ENCODE assay signal across 8 cellular contexts in genomic region chrX:19343462-19344206, GRCh38. TPM values are rescaled to one million over a fixed set of nuclear protein-coding genes. Genes with fewer than 3 reads are reported as not detected.
A peak's percentile ranks its signal among the peaks of the same experiment; 100 is the strongest.
DNase-seq lines count a peak whose midpoint lies in the region; TF ChIP-seq lines count a peak whose summit lies in the region.

TSS of gene PDHA1 (plus strand) at chrX:19343927. CDS start at chrX:19344038, 111 bp downstream.

- no peak for TF ChIP-seq CTCF in GM20000 (IDR thresholded peaks at IDR 0.05; ENCODE audit: extremely low read depth, missing control alignments)

- DNase-seq in CMK (ENCODE audit: low read depth) (peak; percentile 40), GM20000 (ENCODE audit: low spot score) (peak; percentile 89), HT-29 (ENCODE audit: low spot score) (peak; percentile 92), NOMO-1 (lab: John Stamatoyannopoulos, UW; ENCODE audit: unreplicated experiment in 2 of 2) (peak; percentile 82 to 93), medulla oblongata (ENCODE audit: extremely low spot score) (peak; percentile 94)
- DNase-seq in effector CD8-positive, alpha-beta T cell (lab: John Stamatoyannopoulos, UW): peak; percentile 88
- peak; percentile 82 for DNase-seq in stimulated activated CD8-positive, alpha-beta memory T cell treated with anti-CD3 and anti-CD28 coated beads, Interleukin-12 subunit alpha, Interleukin-12 subunit beta, amount 100 ng/mL, for 1 hour (ENCODE audit: low read depth)

- CTCF ChIA-PET in activated CD8-positive, alpha-beta memory T cell treated with anti-CD3 and anti-CD28 coated beads for 36 hours (lab: Charles Lee): no interaction called here

- POLR2A ChIA-PET in activated CD8-positive, alpha-beta memory T cell treated with anti-CD3 and anti-CD28 coated beads for 36 hours (lab: Charles Lee): no interaction called here

RNA-seq across cellular contexts. Expression of gene PDHA1, which starts in this region (rescaled TPM):
- 257 and 284 TPM in 2 replicates for total RNA-seq in HT-29 (2014; rRNA removed; shearing (Covaris generic))
- total RNA-seq in activated CD8-positive, alpha-beta memory T cell treated with anti-CD3 and anti-CD28 coated beads for 36 hours: 100 to 1,000 TPM; 291 to 293 TPM

Comparison
In these comparisons a context has a peak if more than half of its experiments do, and no peak if none do; other contexts are left out.
1. Peak in every context shown above with its lines: DNase-seq.
2. DNase-seq: peak in every context shown above with its lines; median percentile 94 in medulla oblongata; 92 in HT-29; 89 in GM20000; 88 in effector CD8-positive, alpha-beta T cell; 88 in NOMO-1; 82 in stimulated activated CD8-positive, alpha-beta memory T cell treated with anti-CD3 and anti-CD28 coated beads, Interleukin-12 subunit alpha, Interleukin-12 subunit beta, amount 100 ng/mL, for 1 hour; 40 in CMK.